In the genomic region with DNA sequence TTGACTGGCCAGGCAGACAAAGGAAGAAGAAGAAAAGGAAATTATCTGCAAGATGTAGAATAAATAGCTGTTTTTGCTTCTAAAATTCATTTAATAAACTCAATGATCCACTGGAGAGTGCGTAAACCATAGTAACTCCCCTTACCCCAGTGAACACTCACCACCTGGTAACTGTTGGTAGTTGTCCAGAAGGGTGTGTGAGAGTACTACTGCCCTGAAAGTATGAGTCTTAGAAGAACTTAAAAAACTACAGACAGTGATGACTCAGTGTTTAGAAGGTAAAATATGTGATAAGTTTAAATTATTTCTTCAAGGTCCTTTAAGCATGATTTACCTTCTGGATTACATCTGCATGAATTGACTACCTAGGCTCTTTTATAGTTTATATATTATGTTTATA, we compare ENCODE assay signal across 13 cellular contexts. TPM values are rescaled to one million over a fixed set of nuclear protein-coding genes. Genes with fewer than 3 reads are reported as not detected.
DNase-seq lines count a peak whose midpoint lies in the region; ATAC-seq, FAIRE-seq and TF ChIP-seq lines count a peak whose summit lies in the region.
"Had no signal": no experiment of that assay in that cellular context is flagged by ENCODE, and none has a peak within 500 bp of the region (broad histone marks: within the 10 kb centered on the region; RNA-seq: fewer than 3 reads in every experiment).

No MANE protein-coding gene starts in this region.

- H2BK5ac ChIP-seq in IMR-90 (ENCODE audit: low read depth, low read length, poor library complexity, severe bottlenecking), result peak overlapping the region; percentile 72

- H3K4me1 ChIP-seq in IMR-90 (ENCODE audit: control insufficient read depth, insufficient read depth, low read length) (peaks cover 8% of the 10 kb centered on the region), keratinocyte (ENCODE audit: control insufficient read depth, extremely low read depth, insufficient read depth, low read length) (no peaks in the 10 kb centered on the region), Karpas-422 (ENCODE audit: low read length) (no peaks in the 10 kb centered on the region), thyroid gland (no peaks in the 10 kb centered on the region)

- H3K4me2 ChIP-seq in IMR-90 (ENCODE audit: low read depth, low read length) (no peak overlapping the region), keratinocyte (ENCODE audit: control insufficient read depth, extremely low read depth, insufficient read depth, low read depth, low read length) (no peak overlapping the region), Karpas-422 (ENCODE audit: low read depth, low read length, poor library complexity, severe bottlenecking) (no peak overlapping the region)

- no peak overlapping the region for H3K14ac ChIP-seq in IMR-90 (replicated peaks; ENCODE audit: low read depth, low read length)

- no peaks in the 10 kb centered on the region for H3K79me1 ChIP-seq in IMR-90 (ENCODE audit: low read depth in 1 of 2, low read length in 2 of 2)

- WGBS in IMR-90 (ENCODE audit: extremely low coverage in 2 of 2, insufficient read length in 1 of 2), 2 experiments, result no CpG with 5 or more reads among the region's 1 CpG
- 87 to 89% methylated on average over 1 of the region's 1 CpG for WGBS in thyroid gland, 2 donors

- no peak overlapping the region for H2BK120ac ChIP-seq in IMR-90 (ENCODE audit: low read depth, low read length)

- intact Hi-C loops in IMR-90 (cut with micrococcal nuclease), result no loop called here
- intact Hi-C loops in thyroid gland (cut with DNase I), result no loop called here

- no peaks in the 10 kb centered on the region for H3K27me3 ChIP-seq in IMR-90 (ENCODE audit: control insufficient read depth, insufficient read depth, low read length)
- no peaks in the 10 kb centered on the region for H3K27me3 ChIP-seq in keratinocyte (ENCODE audit: control insufficient read depth, extremely low read depth, insufficient read depth, low read length)
- no peaks in the 10 kb centered on the region for H3K27me3 ChIP-seq in Karpas-422 (ENCODE audit: low read length)
- H3K27me3 ChIP-seq in thyroid gland, result no peaks in the 10 kb centered on the region

- H2BK20ac ChIP-seq in IMR-90 (ENCODE audit: low read depth, low read length), result no peak overlapping the region

- no peak for FAIRE-seq in keratinocyte (lab: Jason Lieb, UNC)
- FAIRE-seq: endothelial cell of umbilical vein had no signal

- peak; percentile 38 for TF ChIP-seq CTCF in IMR-90 (conservative IDR thresholded peaks at IDR 0.05; ENCODE audit: low read depth, low read length)
- TF ChIP-seq CTCF in keratinocyte (optimal IDR thresholded peaks at IDR 0.05 in 1 of 3, IDR thresholded peaks at IDR 0.05 in 1 of 3, conservative IDR thresholded peaks at IDR 0.05 in 1 of 3; ENCODE audit: extremely low read depth in 1 of 3, insufficient read depth in 2 of 3, low read length in 3 of 3), result peak; percentile 29 to 50 (median 36)
- no peak for TF ChIP-seq CTCF in thyroid gland (IDR thresholded peaks at IDR 0.05)

- no peak overlapping the region for H2AK5ac ChIP-seq in IMR-90 (ENCODE audit: low read depth, low read length)

- no peaks in the 10 kb centered on the region for H3K79me2 ChIP-seq in keratinocyte (ENCODE audit: control insufficient read depth, insufficient read depth, low read length)
- H3K79me2 ChIP-seq in Karpas-422 (ENCODE audit: low read length), result no peaks in the 10 kb centered on the region

- H2BK15ac ChIP-seq in IMR-90 (ENCODE audit: low read depth, low read length), result no peak overlapping the region

- TF ChIP-seq POLR2A in IMR-90 (IDR thresholded peaks at IDR 0.05; ENCODE audit: low read depth, low read length) (no peak), thyroid gland (IDR thresholded peaks at IDR 0.05) (no peak)

- H4K8ac ChIP-seq in IMR-90 (ENCODE audit: low read depth in 2 of 2, low read length in 2 of 2), result no peak overlapping the region

- H3K56ac ChIP-seq in IMR-90 (ENCODE audit: extremely low read depth, insufficient read depth, low read length), result no peak overlapping the region

- peaks cover 5% of the 10 kb centered on the region; the same call in 1 of the 2 replicates for H3K9me1 ChIP-seq in IMR-90 (ENCODE audit: insufficient read depth, low read length)
- H3K9me1 ChIP-seq in keratinocyte (ENCODE audit: control insufficient read depth, extremely low read depth, insufficient read depth, low read length), result no peaks in the 10 kb centered on the region

- peaks cover 6% of the 10 kb centered on the region for H3K9me3 ChIP-seq in IMR-90 (ENCODE audit: control insufficient read depth, insufficient read depth, low read length)
- H3K9me3 ChIP-seq in keratinocyte (ENCODE audit: control insufficient read depth, low read depth, low read length), result peaks cover 2% of the 10 kb centered on the region
- H3K9me3 ChIP-seq in Karpas-422 (ENCODE audit: low read length), result peaks cover 2% of the 10 kb centered on the region; the same call in 1 of the 2 replicates
- H3K9me3 ChIP-seq in thyroid gland, result no peaks in the 10 kb centered on the region

- H3K4me3 ChIP-seq in IMR-90 (ENCODE audit: insufficient read depth, low read depth, low read length) (no peak overlapping the region), keratinocyte (ENCODE audit: control insufficient read depth in 2 of 3, extremely low read depth in 1 of 3, insufficient read depth in 2 of 3, low read depth in 1 of 3, low read length in 3 of 3) (no peak overlapping the region), Karpas-422 (ENCODE audit: low read length) (no peak overlapping the region), thyroid gland (replicated peaks in 1 of 3) (no peak overlapping the region)

- no peak overlapping the region for H3K18ac ChIP-seq in IMR-90 (ENCODE audit: low read depth, low read length)

- no peak overlapping the region for H3K23ac ChIP-seq in IMR-90 (ENCODE audit: low read depth, low read length)

- no peaks in the 10 kb centered on the region for H3K36me3 ChIP-seq in IMR-90 (ENCODE audit: control insufficient read depth, insufficient read depth, low read length)
- H3K36me3 ChIP-seq in keratinocyte (ENCODE audit: control insufficient read depth in 2 of 2, extremely low read depth in 1 of 2, insufficient read depth in 2 of 2, low read length in 2 of 2), result no peaks in the 10 kb centered on the region
- H3K36me3 ChIP-seq in Karpas-422 (ENCODE audit: insufficient read depth, low read length), result no peaks in the 10 kb centered on the region
- H3K36me3 ChIP-seq in thyroid gland, result no peaks in the 10 kb centered on the region

- H3K27ac ChIP-seq in IMR-90 (ENCODE audit: insufficient read depth, low read length), result no peak overlapping the region
- no peak overlapping the region for H3K27ac ChIP-seq in keratinocyte (ENCODE audit: control insufficient read depth, insufficient read depth, low read length)
- H3K27ac ChIP-seq in Karpas-422 (ENCODE audit: low read length), result no peak overlapping the region
- no peak overlapping the region for H3K27ac ChIP-seq in thyroid gland

- CTCF ChIA-PET in IMR-90 (lab: Yijun Ruan, JAX), result interaction anchor here (0.6 kb wide), 1 partner anchor 11 kb away, joined by 4 read pairs; no protein-coding TSS in a partner anchor
- CTCF ChIA-PET in HEK293T (lab: Yijun Ruan, JAX), result no interaction called here

- POLR2A ChIA-PET in IMR-90 (lab: Charles Lee; ENCODE audit: unreplicated experiment), result interaction anchor here (0.7 kb wide), 1 partner anchor 11 kb away, joined by 7 read pairs; no protein-coding TSS in a partner anchor
- POLR2A ChIA-PET in HEK293T (lab: Yijun Ruan, JAX), result no interaction called here

- H3K4ac ChIP-seq in IMR-90 (ENCODE audit: low read depth, low read length), result no peak overlapping the region

- no peak overlapping the region for H2AK9ac ChIP-seq in IMR-90 (replicated peaks; ENCODE audit: low read depth, low read length, poor library complexity)

- no peak overlapping the region for H4K5ac ChIP-seq in IMR-90 (ENCODE audit: low read depth, low read length)

- no peak overlapping the region for H2AFZ ChIP-seq in IMR-90 (replicated peaks; ENCODE audit: low read length, poor library complexity)
- no peak overlapping the region for H2AFZ ChIP-seq in keratinocyte (ENCODE audit: control insufficient read depth, low read length)
- no peak overlapping the region for H2AFZ ChIP-seq in Karpas-422 (ENCODE audit: low read length)

- H3K9ac ChIP-seq in IMR-90 (ENCODE audit: low read depth, low read length), result no peak overlapping the region
- no peak overlapping the region for H3K9ac ChIP-seq in keratinocyte (ENCODE audit: control insufficient read depth, extremely low read depth, insufficient read depth, low read length)
- H3K9ac ChIP-seq in Karpas-422 (ENCODE audit: low read length), result no peak overlapping the region

- no peaks in the 10 kb centered on the region for H3K9me2 ChIP-seq in Karpas-422 (replicated peaks; ENCODE audit: insufficient read depth, low read length)

- no peak overlapping the region for H4K91ac ChIP-seq in IMR-90 (ENCODE audit: insufficient read depth, low read depth, low read length)

- dilution Hi-C loops in IMR-90 (cut with HindIII; ENCODE audit: low sequenced_read_pairs, unreplicated experiment) (no loop called here), keratinocyte (cut with MboI; ENCODE audit: extremely low pct_ligation_motif_present, low sequenced_read_pairs) (no loop called here)

- no TSS peak for BruUV-seq in IMR-90 (replicated peaks; lab: Mats Ljungman, UMichigan)

- TF ChIP-seq RAD21 in IMR-90 (IDR thresholded peaks at IDR 0.05; ENCODE audit: low read length), result peak; percentile 57

- ATAC-seq in IMR-90 (ENCODE audit: low read depth) (peak; percentile 50), HG03457 (IDR thresholded peaks at IDR 0.05; ENCODE audit: unreplicated experiment) (no peak)
- ATAC-seq: activated CD4-positive, alpha-beta T cell treated with anti-CD3 and anti-CD28 coated beads for 36 hours had no signal

- DNase-seq in Caki2 (ENCODE audit: low read depth), result peak; percentile 16
- DNase-seq in IMR-90, result peak; percentile 91
- DNase-seq in SW480 (ENCODE audit: low spot score), result peak; percentile 30
- DNase-seq in keratinocyte (ENCODE audit: low read depth, low spot score), result no peak
- no peak for DNase-seq in Karpas-422
- no peak for DNase-seq in HEK293T (ENCODE audit: extremely low spot score)
- DNase-seq in thyroid gland, result no peak
- DNase-seq: activated CD4-positive, alpha-beta T cell treated with anti-CD3 and anti-CD28 coated beads for 36 hours; posterior cingulate gyrus; stimulated activated CD4-positive, alpha-beta T cell treated with anti-CD3 and anti-CD28 coated beads, Interleukin-2, amount 100 ng/mL, for 48 hours; stimulated activated naive B cell treated with anti-CD40 and anti-IgM and Interleukin-4, amounts not matched to agents 10 μg/mL and 1 μg/mL and 100 μg/mL, for 72 hours had no signal

- H4K20me1 ChIP-seq in IMR-90 (ENCODE audit: insufficient read depth, low read length), result no peaks in the 10 kb centered on the region
- H4K20me1 ChIP-seq in keratinocyte (ENCODE audit: control insufficient read depth, extremely low read depth, insufficient read depth, low read length), result no peaks in the 10 kb centered on the region
- H4K20me1 ChIP-seq in Karpas-422 (ENCODE audit: insufficient read depth, low read depth, low read length), result no peaks in the 10 kb centered on the region

- in situ Hi-C loops in Caki2 (cut with HindIII; ENCODE audit: low pct_unique_long_range_greater_than_20kb, low sequenced_read_pairs) (no loop called here), IMR-90 (cut with MboI; ENCODE audit: low sequenced_read_pairs) (no loop called here)

RNA-seq across cellular contexts. Expression of gene SEMA3A, which starts 53.0 kb away (rescaled TPM):
- total RNA-seq in Caki2 (2014; rRNA removed; shearing (Covaris generic); ENCODE audit: low replicate concordance), result 10.2 and 26.6 TPM in 2 replicates
- 187 and 213 TPM in 2 replicates for total RNA-seq in IMR-90 (2012; rRNA removed)
- polyA plus RNA-seq in IMR-90 (2012; rRNA removed), result 27.0 and 31.2 TPM in 2 replicates
- polyA plus RNA-seq in IMR-90 (2012; cell fraction: cytosol; rRNA removed), result 4.9 and 6.8 TPM in 2 replicates
- polyA plus RNA-seq in IMR-90 (2012; cell fraction: nucleus; rRNA removed; ENCODE audit: low replicate concordance), result 2.4 and 22.8 TPM in 2 replicates
- 0.90 to 3.7 TPM (median 2.1 TPM) in 3 replicates for polyA plus RNA-seq in keratinocyte
- polyA plus RNA-seq in keratinocyte (2011; ENCODE audit: low read depth), result 0.80 TPM
- polyA plus RNA-seq in keratinocyte (2011; cell fraction: cytosol; rRNA removed), result 0.52 and 1.1 TPM in 2 replicates
- 2.2 and 3.1 TPM in 2 replicates for polyA plus RNA-seq in keratinocyte (2011; cell fraction: nucleus; rRNA removed)
- polyA plus RNA-seq in keratinocyte (2012; ENCODE audit: low replicate concordance), result 0.16 and 3.5 TPM in 2 replicates
- 2.2 to 6.3 TPM (median 3.3 TPM) in 3 replicates for polyA minus RNA-seq in keratinocyte
- polyA minus RNA-seq in keratinocyte (2011; cell fraction: cytosol; rRNA and poly(A)+ RNA removed), result 0.38 TPM
- 2.0 and 7.4 TPM in 2 replicates for polyA minus RNA-seq in keratinocyte (2011; cell fraction: nucleus; rRNA and poly(A)+ RNA removed)
- not detected in 2 replicates for total RNA-seq in Karpas-422 (2014; rRNA removed; shearing (Covaris generic); ENCODE audit: low replicate concordance)
- total RNA-seq in thyroid gland, result 10 to 100 TPM in 2 of 4 donors, 1 to 10 TPM in 2; 6.5 to 18.0 (median 13.0) TPM

Comparison
In these comparisons a context has a peak if more than half of its experiments do, and no peak if none do; other contexts are left out.
1. DNase-seq: peak in Caki2 (single experiment), IMR-90 (single experiment) and SW480 (single experiment); none in keratinocyte (single experiment), Karpas-422 (single experiment), HEK293T (single experiment) and thyroid gland (0 of 2).
2. CTCF ChIP-seq: peak in IMR-90 (single experiment) and keratinocyte (3 of 3); none in thyroid gland (0 of 6).